ENCODE assay signal across 22 cellular contexts in genomic region chr22:46972901-46973831, GRCh38.
DNase-seq lines count a peak whose midpoint lies in the region; ATAC-seq and FAIRE-seq lines count a peak whose summit lies in the region.
"Had no signal": no experiment of that assay in that cellular context is flagged by ENCODE, and none has a peak within 500 bp of the region (broad histone marks: within the 10 kb centered on the region; RNA-seq: fewer than 3 reads in every experiment).

No MANE protein-coding gene starts in this region.

- H3K36me3 Mint-ChIP-seq in activated naive CD4-positive, alpha-beta T cell treated with anti-CD3 and anti-CD28 coated beads, Interleukin-2, amount 50 U/mL, for 72 hours = no peaks in the 10 kb centered on the region

- peak; percentile 79 for FAIRE-seq in endometrium (lab: Jason Lieb, UNC)
- FAIRE-seq: D721Med had no signal

- WGBS in neuronal stem cell (ENCODE audit: extremely low coverage in 2 of 2, insufficient read length in 2 of 2, insufficient replicate concordance in 1 of 2), 2 donors = no CpG with 5 or more reads among the region's 32 CpGs

- peak overlapping the region; percentile 29 for H3K23ac ChIP-seq in neuronal stem cell (ENCODE audit: low read depth, low read length, poor library complexity)

- H2AFZ ChIP-seq in neuronal stem cell (ENCODE audit: low read length) = no peak overlapping the region

- H2BK5ac ChIP-seq in neuronal stem cell (ENCODE audit: low read length) = peak overlapping the region; percentile 4

- no peak overlapping the region for H2AK5ac ChIP-seq in neuronal stem cell (ENCODE audit: low read depth, low read length)

- H3K27ac Mint-ChIP-seq in activated naive CD4-positive, alpha-beta T cell treated with anti-CD3 and anti-CD28 coated beads, Interleukin-2, amount 50 U/mL, for 72 hours = no peak overlapping the region

- H2BK120ac ChIP-seq in neuronal stem cell (ENCODE audit: low read depth, low read length) = no peak overlapping the region

- H2BK12ac ChIP-seq in neuronal stem cell (ENCODE audit: low read length) = no peak overlapping the region

- no peak overlapping the region for H3K27ac ChIP-seq in neuronal stem cell (replicated peaks; ENCODE audit: low read length)
- H3K27ac ChIP-seq: C4-2B, HL-60, Peyer's patch, SK-N-MC had no signal

- H3K4me3 ChIP-seq in H7 (ENCODE audit: insufficient read depth, low read depth, low read length) (no peak overlapping the region), neuronal stem cell (ENCODE audit: low read length in 2 of 2) (no peak overlapping the region)
- H3K4me3 ChIP-seq: HAP-1, Peyer's patch, SK-N-MC had no signal

- H3K9ac ChIP-seq in neuronal stem cell (ENCODE audit: low read depth, low read length, poor library complexity) = peak overlapping the region; percentile 9

- no peak overlapping the region for H3K18ac ChIP-seq in neuronal stem cell (ENCODE audit: low read length)

- H2BK15ac ChIP-seq in neuronal stem cell (ENCODE audit: low read length) = no peak overlapping the region

- H3K36me3 ChIP-seq in H7 (replicated peaks; ENCODE audit: control insufficient read depth, insufficient read depth, low read length) (no peaks in the 10 kb centered on the region), neuronal stem cell (replicated peaks in 1 of 2; ENCODE audit: control insufficient read depth in 2 of 2, insufficient read depth in 2 of 2, low read length in 2 of 2) (peaks cover 0 to 9% of the 10 kb centered on the region in 2 donors)
- H3K36me3 ChIP-seq: HAP-1 had no signal

- intact Hi-C loops in left ventricle myocardium superior (cut with micrococcal nuclease) = no loop called here

- peaks cover 6 to 12% of the 10 kb centered on the region in 2 donors for H3K4me1 ChIP-seq in neuronal stem cell (ENCODE audit: control insufficient read depth in 2 of 2, insufficient read depth in 1 of 2, low read depth in 1 of 2, low read length in 2 of 2)
- H3K4me1 ChIP-seq: HAP-1 had no signal

- H3K79me1 ChIP-seq in neuronal stem cell (ENCODE audit: low read depth, low read length) = no peaks in the 10 kb centered on the region

- no peak overlapping the region for H3K4me2 ChIP-seq in neuronal stem cell (ENCODE audit: insufficient read depth, low read length, poor library complexity, severe bottlenecking)

- H3K9me3 Mint-ChIP-seq in activated naive CD4-positive, alpha-beta T cell treated with anti-CD3 and anti-CD28 coated beads, Interleukin-2, amount 50 U/mL, for 72 hours = no peaks in the 10 kb centered on the region

- H4K91ac ChIP-seq in neuronal stem cell (ENCODE audit: low read depth, low read length, poor library complexity) = no peak overlapping the region

- H4K8ac ChIP-seq in neuronal stem cell (ENCODE audit: low read depth, low read length) = no peak overlapping the region

- no peaks in the 10 kb centered on the region for H3K9me3 ChIP-seq in neuronal stem cell (replicated peaks in 1 of 2; ENCODE audit: control insufficient read depth in 2 of 2, insufficient read depth in 1 of 2, low read depth in 1 of 2, low read length in 2 of 2)
- H3K9me3 ChIP-seq: HAP-1, Peyer's patch had no signal

- H3K4ac ChIP-seq in neuronal stem cell (ENCODE audit: low read length) = no peak overlapping the region

- DNase-seq in H7 (peak; percentile 48), left ventricle myocardium superior (no peak), neuronal stem cell (ENCODE audit: low spot score) (no peak), HUDEP-2 (lab: John Stamatoyannopoulos, UW; ENCODE audit: unreplicated experiment in 76 of 76) (no peak)
- DNase-seq in activated naive CD4-positive, alpha-beta T cell treated with anti-CD3 and anti-CD28 coated beads, Interleukin-2, amount 50 U/mL, for 72 hours (ENCODE audit: low spot score in 2 of 2) = no peak
- DNase-seq in activated CD8-positive, alpha-beta memory T cell treated with anti-CD3 and anti-CD28 coated beads, Interleukin-2, amount 50 U/mL, for 4 hours = no peak
- DNase-seq: AML-193, IMR-90, Karpas-422, NCI-H1048, NCI-H1436, NCI-H1930, NCI-H226, NCI-H524 treated with DMSO at 0.1 percent for 48 hours, Peyer's patch had no signal

- ATAC-seq in left ventricle myocardium superior = peak; percentile 31
- no peak for ATAC-seq in activated naive CD4-positive, alpha-beta T cell treated with anti-CD3 and anti-CD28 coated beads, Interleukin-2, amount 50 U/mL, for 72 hours
- ATAC-seq in GM21515 (IDR thresholded peaks at IDR 0.05; ENCODE audit: unreplicated experiment) = no peak

- no peak overlapping the region for H3K14ac ChIP-seq in neuronal stem cell (ENCODE audit: low read length)

- H3K27me3 ChIP-seq in H7 (ENCODE audit: control insufficient read depth, insufficient read depth, low read length) (no peaks in the 10 kb centered on the region), neuronal stem cell (ENCODE audit: control insufficient read depth in 3 of 3, insufficient read depth in 3 of 3, low read depth in 1 of 3, low read length in 3 of 3) (no peaks in the 10 kb centered on the region)
- H3K27me3 ChIP-seq: Peyer's patch had no signal
